In the genomic region with DNA sequence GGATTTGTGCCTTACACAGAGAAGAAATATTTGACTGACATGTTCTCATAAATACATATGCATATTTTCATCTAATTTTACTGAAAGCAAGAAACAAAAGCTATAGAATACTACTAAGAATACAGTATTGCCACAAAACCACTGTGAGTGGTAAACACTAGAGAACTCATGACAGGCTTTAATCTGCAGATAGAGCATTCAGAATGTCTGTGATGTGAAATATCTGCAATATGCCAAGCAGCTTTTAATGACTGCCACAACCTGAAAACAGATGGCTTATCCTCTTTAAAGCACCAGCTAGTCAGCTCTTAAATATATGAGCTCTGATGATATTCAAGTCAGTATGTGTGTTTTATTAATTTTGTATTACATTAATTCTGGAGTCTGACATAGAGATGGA, we compare ENCODE assay signal across 26 cellular contexts. TPM values are rescaled to one million over a fixed set of nuclear protein-coding genes. Genes with fewer than 3 reads are reported as not detected.
A peak's percentile ranks its signal among the peaks of the same experiment; 100 is the strongest.
DNase-seq lines count a peak whose midpoint lies in the region; ATAC-seq and TF ChIP-seq lines count a peak whose summit lies in the region.
"Had no signal": no experiment of that assay in that cellular context is flagged by ENCODE, and none has a peak within 500 bp of the region (broad histone marks: within the 10 kb centered on the region; RNA-seq: fewer than 3 reads in every experiment).

No MANE protein-coding gene starts in this region.

- H3K27ac ChIP-seq in testis, result peak overlapping the region; percentile 48 to 95
- H3K27ac ChIP-seq in adrenal gland, result peak overlapping the region in 2 of 5 donors; percentile 20 to 92
- H3K27ac ChIP-seq: epithelial cell of prostate, Peyer's patch, spleen, suprapubic skin, uterus had no signal

- H3K36me3 Mint-ChIP-seq in activated naive CD4-positive, alpha-beta T cell treated with anti-CD3 and anti-CD28 coated beads, Interleukin-2, amount 10 ng/mL, durations not matched to agents 7 days and 5 days, result peaks cover 5% of the 10 kb centered on the region
- H3K36me3 Mint-ChIP-seq: memory B cell had no signal

- no peak for ATAC-seq in HG03439 (IDR thresholded peaks at IDR 0.05; ENCODE audit: unreplicated experiment)
- ATAC-seq: HepG2; stimulated activated naive B cell treated with anti-CD40 and anti-IgM and Interleukin-4, amounts not matched to agents 10 μg/mL and 1 μg/mL and 100 μg/mL, for 72 hours had no signal

- no peak for TF ChIP-seq POLR2A in erythroblast (IDR thresholded peaks at IDR 0.05; ENCODE audit: low read length)
- no peak for TF ChIP-seq POLR2A in testis (IDR thresholded peaks at IDR 0.05)
- TF ChIP-seq POLR2A in adrenal gland (IDR thresholded peaks at IDR 0.05), result no peak

- no peaks in the 10 kb centered on the region for H3K9me3 Mint-ChIP-seq in activated naive CD4-positive, alpha-beta T cell treated with anti-CD3 and anti-CD28 coated beads, Interleukin-2, amount 10 ng/mL, durations not matched to agents 7 days and 5 days
- H3K9me3 Mint-ChIP-seq: activated T-helper 2 cell treated with anti-CD3 and anti-CD28 coated beads, Interferon-gamma antibody, Interleukin-2, Interleukin-4, amounts not matched to agents 10 μg/mL and 5 μg/mL and 100 μg/mL, durations not matched to agents 14 hours and 24 hours and 36 hours; memory B cell; stimulated activated naive B cell treated with anti-CD40 and anti-IgM and Interleukin-4, amounts not matched to agents 10 μg/mL and 1 μg/mL and 100 μg/mL, for 72 hours had no signal

- H3K4me1 Mint-ChIP-seq in activated naive CD4-positive, alpha-beta T cell treated with anti-CD3 and anti-CD28 coated beads, Interleukin-2, amount 10 ng/mL, durations not matched to agents 7 days and 5 days, result peaks cover 60% of the 10 kb centered on the region

- DNase-seq in activated naive CD4-positive, alpha-beta T cell treated with anti-CD3 and anti-CD28 coated beads, Interleukin-2, amount 10 ng/mL, durations not matched to agents 7 days and 5 days, result no peak
- DNase-seq in activated naive CD4-positive, alpha-beta T cell treated with anti-CD3 and anti-CD28 coated beads, Interleukin-2, amount 50 U/mL, for 16 hours, result no peak
- DNase-seq in NCI-H524 treated with DMSO at 0.1 percent for 48 hours (lab: John Stamatoyannopoulos, UW) (peak; percentile 93), erythroblast (lab: John Stamatoyannopoulos, UW) (peak; percentile 54 to 69), testis (no peak), HCEC 1CT (no peak), adrenal gland (no peak)
- DNase-seq: activated CD8-positive, alpha-beta memory T cell treated with anti-CD3 and anti-CD28 coated beads, Interleukin-2, amount 50 U/mL, for 4 hours; C1 segment of cervical spinal cord; NCI-H1417; NCI-H2107; NCI-H446 treated with DMSO at 0.1 percent for 48 hours; Peyer's patch; spleen; stimulated activated CD4-positive, alpha-beta T cell treated with anti-CD3 and anti-CD28 coated beads, Interleukin-4, amount 100 ng/mL, for 24 hours; stimulated activated naive B cell treated with anti-CD40 and anti-IgM and Interleukin-4, amounts not matched to agents 10 μg/mL and 1 μg/mL and 100 μg/mL, for 72 hours; uterus had no signal

- H3K4me3 Mint-ChIP-seq in activated naive CD4-positive, alpha-beta T cell treated with anti-CD3 and anti-CD28 coated beads, Interleukin-2, amount 10 ng/mL, durations not matched to agents 7 days and 5 days, result no peak overlapping the region
- H3K4me3 Mint-ChIP-seq: memory B cell; stimulated activated naive B cell treated with anti-CD40 and anti-IgM and Interleukin-4, amounts not matched to agents 10 μg/mL and 1 μg/mL and 100 μg/mL, for 72 hours had no signal

- H3K9me3 ChIP-seq in testis, result no peaks in the 10 kb centered on the region
- no peaks in the 10 kb centered on the region for H3K9me3 ChIP-seq in adrenal gland (replicated peaks in 1 of 3)
- H3K9me3 ChIP-seq: HAP-1, Peyer's patch, spleen, suprapubic skin, uterus had no signal

- H3K36me3 ChIP-seq in testis (ENCODE audit: low read depth, missing control alignments), result no peaks in the 10 kb centered on the region
- no peaks in the 10 kb centered on the region for H3K36me3 ChIP-seq in adrenal gland (replicated peaks in 1 of 2)
- H3K36me3 ChIP-seq: HAP-1, Peyer's patch, spleen, suprapubic skin, uterus had no signal

- peak overlapping the region; percentile 68 for H3K27ac Mint-ChIP-seq in activated naive CD4-positive, alpha-beta T cell treated with anti-CD3 and anti-CD28 coated beads, Interleukin-2, amount 10 ng/mL, durations not matched to agents 7 days and 5 days
- H3K27ac Mint-ChIP-seq: activated T-helper 2 cell treated with anti-CD3 and anti-CD28 coated beads, Interferon-gamma antibody, Interleukin-2, Interleukin-4, amounts not matched to agents 10 μg/mL and 5 μg/mL and 100 μg/mL, durations not matched to agents 14 hours and 24 hours and 36 hours; memory B cell; stimulated activated naive B cell treated with anti-CD40 and anti-IgM and Interleukin-4, amounts not matched to agents 10 μg/mL and 1 μg/mL and 100 μg/mL, for 72 hours had no signal

- CTCF ChIA-PET in activated naive CD4-positive, alpha-beta T cell treated with anti-CD3 and anti-CD28 coated beads, Interleukin-2, amount 10 ng/mL, durations not matched to agents 7 days and 5 days (lab: Charles Lee), result interaction anchor here (1.4 kb wide), 1 partner anchor 69 kb away, joined by 4 read pairs; no protein-coding TSS in a partner anchor

- H3K4me3 ChIP-seq in testis, result no peak overlapping the region
- no peak overlapping the region for H3K4me3 ChIP-seq in adrenal gland
- H3K4me3 ChIP-seq: HAP-1, Peyer's patch, spleen, suprapubic skin, uterus had no signal

- intact Hi-C loops in testis (cut with DNase I; ENCODE audit: low total_unique reads) (no loop called here), adrenal gland (cut with DNase I) (loop anchor here in 1 of 2 donors (5.0 kb wide), 1 partner anchor 56 kb away; the partner anchor contains the start of gene GZF1)

- no peak for TF ChIP-seq CTCF in testis (IDR thresholded peaks at IDR 0.05)
- no peak for TF ChIP-seq CTCF in adrenal gland (IDR thresholded peaks at IDR 0.05)

- H3K4me1 ChIP-seq in testis (peaks cover 43% of the 10 kb centered on the region), adrenal gland (replicated peaks in 1 of 2) (peaks cover 18 to 54% of the 10 kb centered on the region in 2 donors)

- H3K27me3 Mint-ChIP-seq in activated naive CD4-positive, alpha-beta T cell treated with anti-CD3 and anti-CD28 coated beads, Interleukin-2, amount 10 ng/mL, durations not matched to agents 7 days and 5 days, result peaks cover 4% of the 10 kb centered on the region
- H3K27me3 Mint-ChIP-seq: memory B cell; stimulated activated naive B cell treated with anti-CD40 and anti-IgM and Interleukin-4, amounts not matched to agents 10 μg/mL and 1 μg/mL and 100 μg/mL, for 72 hours had no signal

- no peaks in the 10 kb centered on the region for H3K27me3 ChIP-seq in testis
- no peaks in the 10 kb centered on the region for H3K27me3 ChIP-seq in adrenal gland
- H3K27me3 ChIP-seq: Peyer's patch, spleen, suprapubic skin, uterus had no signal

RNA-seq across cellular contexts. Expression of gene NAPB, which starts 3.4 kb away (rescaled TPM):
- 10 to 100 TPM; 37.8 to 40.4 TPM for total RNA-seq in testis
- polyA plus RNA-seq in testis (ENCODE audit: insufficient read depth, low read depth, low replicate concordance), result 14.7 TPM
- 10 to 100 TPM; 13.8 to 24.8 (median 20.2) TPM for total RNA-seq in adrenal gland
- 10 to 100 TPM; 11.8 to 26.8 (median 17.0) TPM for polyA plus RNA-seq in adrenal gland

RNA-seq across cellular contexts. Expression of gene CSTL1, which starts 21.6 kb away (rescaled TPM):
- 1 to 10 TPM; 2.0 to 8.9 TPM for total RNA-seq in testis
- 9.3 TPM for polyA plus RNA-seq in testis (ENCODE audit: insufficient read depth, low read depth, low replicate concordance)
- not detected for total RNA-seq in adrenal gland
- polyA plus RNA-seq in adrenal gland, result not detected
- total RNA-seq: activated T-helper 2 cell treated with anti-CD3 and anti-CD28 coated beads, Interferon-gamma antibody, Interleukin-2, Interleukin-4, amounts not matched to agents 10 μg/mL and 5 μg/mL and 100 μg/mL, durations not matched to agents 14 hours and 24 hours and 36 hours; cerebellum; HepG2; osteoblast; Peyer's patch; spleen; suprapubic skin; uterus had no signal
- polyA plus RNA-seq: HepG2, spleen had no signal

RNA-seq across cellular contexts. Expression of gene CST11, which starts 34.8 kb away (rescaled TPM):
- total RNA-seq in testis (not detected), adrenal gland (not detected)
- polyA plus RNA-seq in testis (ENCODE audit: insufficient read depth, low read depth, low replicate concordance) (not detected), adrenal gland (not detected)
- total RNA-seq: activated T-helper 2 cell treated with anti-CD3 and anti-CD28 coated beads, Interferon-gamma antibody, Interleukin-2, Interleukin-4, amounts not matched to agents 10 μg/mL and 5 μg/mL and 100 μg/mL, durations not matched to agents 14 hours and 24 hours and 36 hours; cerebellum; HepG2; osteoblast; Peyer's patch; spleen; suprapubic skin; uterus had no signal
- polyA plus RNA-seq: HepG2, spleen had no signal

RNA-seq across cellular contexts. Expression of gene GZF1, which starts 55.9 kb away (rescaled TPM):
- 10 to 100 TPM; 46.1 to 47.4 TPM for total RNA-seq in testis
- polyA plus RNA-seq in testis (ENCODE audit: insufficient read depth, low read depth, low replicate concordance), result 32.4 TPM
- total RNA-seq in adrenal gland, result 10 to 100 TPM; 11.1 to 31.7 (median 21.1) TPM
- polyA plus RNA-seq in adrenal gland, result 10 to 100 TPM in 1 of 3 donors, 1 to 10 TPM in 2; 8.0 to 19.5 (median 8.2) TPM

Comparison
In these comparisons a context has a peak if more than half of its experiments do, and no peak if none do; other contexts are left out.
1. DNase-seq: peak in NCI-H524 treated with DMSO at 0.1 percent for 48 hours (single experiment) and erythroblast (2 of 2); none in activated naive CD4-positive, alpha-beta T cell treated with anti-CD3 and anti-CD28 coated beads, Interleukin-2, amount 10 ng/mL, durations not matched to agents 7 days and 5 days (single experiment), activated naive CD4-positive, alpha-beta T cell treated with anti-CD3 and anti-CD28 coated beads, Interleukin-2, amount 50 U/mL, for 16 hours (single experiment), testis (single experiment), HCEC 1CT (single experiment) and adrenal gland (0 of 7).